Comparison of ENCODE assay signal across 1 cellular context in genomic region chr22:37427128-37427710, GRCh38.
TF ChIP-seq lines count a peak whose summit lies in the region.

Gene ELFN2, minus strand, starts transcription at chr22:37427479. Its CDS starts 51,945 bp downstream, at chr22:37375534.

TF ChIP-seq in HEK293, 187 proteins besides CTCF, POLR2A, EP300 and RAD21 (continued from another document and continues in another):
- TF ChIP-seq ZNF518A (tag by site-specific recombination; conservative IDR thresholded peaks at IDR 0.05; ENCODE audit: low read depth) (no peak), ZBTB44 (tag by site-specific recombination; IDR thresholded peaks at IDR 0.05) (no peak), ZNF785 (tag by site-specific recombination; IDR thresholded peaks at IDR 0.05) (peak; percentile 71; the same call in 1 of the 2 replicates), ZNF514 (tag by site-specific recombination; IDR thresholded peaks at IDR 0.05) (no peak), SP7 (tag by site-specific recombination; IDR thresholded peaks at IDR 0.05) (no peak), SALL2 (tag by site-specific recombination; IDR thresholded peaks at IDR 0.05; ENCODE audit: borderline replicate concordance) (no peak), ZSCAN5A (tag by site-specific recombination; IDR thresholded peaks at IDR 0.05) (no peak), ZNF18 (tag by site-specific recombination; IDR thresholded peaks at IDR 0.05) (peak; percentile 96), ZNF510 (tag by site-specific recombination; IDR thresholded peaks at IDR 0.05; ENCODE audit: insufficient replicate concordance) (no peak), ZNF561 (tag by site-specific recombination; IDR thresholded peaks at IDR 0.05; ENCODE audit: borderline replicate concordance) (no peak), ZNF133 (tag by site-specific recombination; IDR thresholded peaks at IDR 0.05) (no peak), ZNF324 (tag by site-specific recombination; IDR thresholded peaks at IDR 0.05) (no peak), ZNF132 (tag by site-specific recombination; IDR thresholded peaks at IDR 0.05; ENCODE audit: borderline replicate concordance) (no peak), ZNF423 (tag by site-specific recombination; IDR thresholded peaks at IDR 0.05) (no peak), ZNF157 (tag by site-specific recombination; IDR thresholded peaks at IDR 0.05) (no peak), ZNF670 (tag by site-specific recombination; IDR thresholded peaks at IDR 0.05; ENCODE audit: low read depth) (no peak), ZNF544 (tag by site-specific recombination; IDR thresholded peaks at IDR 0.05) (no peak), GLI4 (tag by site-specific recombination; IDR thresholded peaks at IDR 0.05) (no peak), ZNF626 (tag by site-specific recombination; IDR thresholded peaks at IDR 0.05) (no peak), WT1 (tag by site-specific recombination; IDR thresholded peaks at IDR 0.05) (no peak), ZNF175 (tag by site-specific recombination; IDR thresholded peaks at IDR 0.05) (no peak), GLIS2 (tag by site-specific recombination; IDR thresholded peaks at IDR 0.05) (peak; percentile 68), KLF8 (tag by site-specific recombination; IDR thresholded peaks at IDR 0.05) (peak; percentile 25; the same call in 1 of the 2 replicates), ZNF391 (tag by site-specific recombination; IDR thresholded peaks at IDR 0.05; ENCODE audit: borderline replicate concordance, low read depth) (no peak), ZNF37A (tag by site-specific recombination; IDR thresholded peaks at IDR 0.05) (no peak), ZNF335 (tag by site-specific recombination; conservative IDR thresholded peaks at IDR 0.05) (peak; percentile 73), ZNF2 (tag by site-specific recombination; IDR thresholded peaks at IDR 0.05) (0 out of 2 replicates have a peak, but pooled peaks have one; percentile 22), ZNF354C (tag by site-specific recombination; IDR thresholded peaks at IDR 0.05; ENCODE audit: borderline replicate concordance, low read depth) (no peak), INSM2 (tag by site-specific recombination; IDR thresholded peaks at IDR 0.05) (peak; percentile 63; the same call in 1 of the 2 replicates), ZNF138 (tag by site-specific recombination; IDR thresholded peaks at IDR 0.05; ENCODE audit: borderline replicate concordance) (no peak), ZNF169 (tag by site-specific recombination; IDR thresholded peaks at IDR 0.05) (no peak), ZBTB7A (tag by site-specific recombination; IDR thresholded peaks at IDR 0.05; ENCODE audit: low read depth) (0 out of 2 replicates have a peak, but pooled peaks have one; percentile 31)
- TF ChIP-seq, protein P1, sequence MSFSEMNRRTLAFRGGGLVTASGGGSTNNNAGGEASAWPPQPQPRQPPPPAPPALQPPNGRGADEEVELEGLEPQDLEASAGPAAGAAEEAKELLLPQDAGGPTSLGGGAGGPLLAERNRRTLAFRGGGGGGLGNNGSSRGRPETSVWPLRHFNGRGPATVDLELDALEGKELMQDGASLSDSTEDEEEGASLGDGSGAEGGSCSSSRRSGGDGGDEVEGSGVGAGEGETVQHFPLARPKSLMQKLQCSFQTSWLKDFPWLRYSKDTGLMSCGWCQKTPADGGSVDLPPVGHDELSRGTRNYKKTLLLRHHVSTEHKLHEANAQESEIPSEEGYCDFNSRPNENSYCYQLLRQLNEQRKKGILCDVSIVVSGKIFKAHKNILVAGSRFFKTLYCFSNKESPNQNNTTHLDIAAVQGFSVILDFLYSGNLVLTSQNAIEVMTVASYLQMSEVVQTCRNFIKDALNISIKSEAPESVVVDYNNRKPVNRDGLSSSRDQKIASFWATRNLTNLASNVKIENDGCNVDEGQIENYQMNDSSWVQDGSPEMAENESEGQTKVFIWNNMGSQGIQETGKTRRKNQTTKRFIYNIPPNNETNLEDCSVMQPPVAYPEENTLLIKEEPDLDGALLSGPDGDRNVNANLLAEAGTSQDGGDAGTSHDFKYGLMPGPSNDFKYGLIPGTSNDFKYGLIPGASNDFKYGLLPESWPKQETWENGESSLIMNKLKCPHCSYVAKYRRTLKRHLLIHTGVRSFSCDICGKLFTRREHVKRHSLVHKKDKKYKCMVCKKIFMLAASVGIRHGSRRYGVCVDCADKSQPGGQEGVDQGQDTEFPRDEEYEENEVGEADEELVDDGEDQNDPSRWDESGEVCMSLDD (tag by site-specific recombination; IDR thresholded peaks at IDR 0.05): peak; percentile 61; the same call in 1 of the 2 replicates
- TF ChIP-seq, protein P2, sequence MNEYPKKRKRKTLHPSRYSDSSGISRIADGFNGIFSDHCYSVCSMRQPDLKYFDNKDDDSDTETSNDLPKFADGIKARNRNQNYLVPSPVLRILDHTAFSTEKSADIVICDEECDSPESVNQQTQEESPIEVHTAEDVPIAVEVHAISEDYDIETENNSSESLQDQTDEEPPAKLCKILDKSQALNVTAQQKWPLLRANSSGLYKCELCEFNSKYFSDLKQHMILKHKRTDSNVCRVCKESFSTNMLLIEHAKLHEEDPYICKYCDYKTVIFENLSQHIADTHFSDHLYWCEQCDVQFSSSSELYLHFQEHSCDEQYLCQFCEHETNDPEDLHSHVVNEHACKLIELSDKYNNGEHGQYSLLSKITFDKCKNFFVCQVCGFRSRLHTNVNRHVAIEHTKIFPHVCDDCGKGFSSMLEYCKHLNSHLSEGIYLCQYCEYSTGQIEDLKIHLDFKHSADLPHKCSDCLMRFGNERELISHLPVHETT (tag by site-specific recombination; IDR thresholded peaks at IDR 0.05): no peak
- TF ChIP-seq, protein P3, sequence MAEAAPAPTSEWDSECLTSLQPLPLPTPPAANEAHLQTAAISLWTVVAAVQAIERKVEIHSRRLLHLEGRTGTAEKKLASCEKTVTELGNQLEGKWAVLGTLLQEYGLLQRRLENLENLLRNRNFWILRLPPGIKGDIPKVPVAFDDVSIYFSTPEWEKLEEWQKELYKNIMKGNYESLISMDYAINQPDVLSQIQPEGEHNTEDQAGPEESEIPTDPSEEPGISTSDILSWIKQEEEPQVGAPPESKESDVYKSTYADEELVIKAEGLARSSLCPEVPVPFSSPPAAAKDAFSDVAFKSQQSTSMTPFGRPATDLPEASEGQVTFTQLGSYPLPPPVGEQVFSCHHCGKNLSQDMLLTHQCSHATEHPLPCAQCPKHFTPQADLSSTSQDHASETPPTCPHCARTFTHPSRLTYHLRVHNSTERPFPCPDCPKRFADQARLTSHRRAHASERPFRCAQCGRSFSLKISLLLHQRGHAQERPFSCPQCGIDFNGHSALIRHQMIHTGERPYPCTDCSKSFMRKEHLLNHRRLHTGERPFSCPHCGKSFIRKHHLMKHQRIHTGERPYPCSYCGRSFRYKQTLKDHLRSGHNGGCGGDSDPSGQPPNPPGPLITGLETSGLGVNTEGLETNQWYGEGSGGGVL (tag by site-specific recombination; IDR thresholded peaks at IDR 0.05): peak; percentile 36; the same call in 1 of the 2 replicates
- TF ChIP-seq, protein P4, sequence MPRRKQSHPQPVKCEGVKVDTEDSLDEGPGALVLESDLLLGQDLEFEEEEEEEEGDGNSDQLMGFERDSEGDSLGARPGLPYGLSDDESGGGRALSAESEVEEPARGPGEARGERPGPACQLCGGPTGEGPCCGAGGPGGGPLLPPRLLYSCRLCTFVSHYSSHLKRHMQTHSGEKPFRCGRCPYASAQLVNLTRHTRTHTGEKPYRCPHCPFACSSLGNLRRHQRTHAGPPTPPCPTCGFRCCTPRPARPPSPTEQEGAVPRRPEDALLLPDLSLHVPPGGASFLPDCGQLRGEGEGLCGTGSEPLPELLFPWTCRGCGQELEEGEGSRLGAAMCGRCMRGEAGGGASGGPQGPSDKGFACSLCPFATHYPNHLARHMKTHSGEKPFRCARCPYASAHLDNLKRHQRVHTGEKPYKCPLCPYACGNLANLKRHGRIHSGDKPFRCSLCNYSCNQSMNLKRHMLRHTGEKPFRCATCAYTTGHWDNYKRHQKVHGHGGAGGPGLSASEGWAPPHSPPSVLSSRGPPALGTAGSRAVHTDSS (tag by site-specific recombination; IDR thresholded peaks at IDR 0.05): no peak
- TF ChIP-seq, protein P5, sequence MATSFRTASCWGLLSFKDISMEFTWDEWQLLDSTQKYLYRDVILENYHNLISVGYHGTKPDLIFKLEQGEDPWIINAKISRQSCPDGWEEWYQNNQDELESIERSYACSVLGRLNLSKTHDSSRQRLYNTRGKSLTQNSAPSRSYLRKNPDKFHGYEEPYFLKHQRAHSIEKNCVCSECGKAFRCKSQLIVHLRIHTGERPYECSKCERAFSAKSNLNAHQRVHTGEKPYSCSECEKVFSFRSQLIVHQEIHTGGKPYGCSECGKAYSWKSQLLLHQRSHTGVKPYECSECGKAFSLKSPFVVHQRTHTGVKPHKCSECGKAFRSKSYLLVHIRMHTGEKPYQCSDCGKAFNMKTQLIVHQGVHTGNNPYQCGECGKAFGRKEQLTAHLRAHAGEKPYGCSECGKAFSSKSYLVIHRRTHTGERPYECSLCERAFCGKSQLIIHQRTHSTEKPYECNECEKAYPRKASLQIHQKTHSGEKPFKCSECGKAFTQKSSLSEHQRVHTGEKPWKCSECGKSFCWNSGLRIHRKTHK (tag by site-specific recombination; IDR thresholded peaks at IDR 0.05): no peak
